ENCODE assay signal across 8 cellular contexts in the genomic region with DNA sequence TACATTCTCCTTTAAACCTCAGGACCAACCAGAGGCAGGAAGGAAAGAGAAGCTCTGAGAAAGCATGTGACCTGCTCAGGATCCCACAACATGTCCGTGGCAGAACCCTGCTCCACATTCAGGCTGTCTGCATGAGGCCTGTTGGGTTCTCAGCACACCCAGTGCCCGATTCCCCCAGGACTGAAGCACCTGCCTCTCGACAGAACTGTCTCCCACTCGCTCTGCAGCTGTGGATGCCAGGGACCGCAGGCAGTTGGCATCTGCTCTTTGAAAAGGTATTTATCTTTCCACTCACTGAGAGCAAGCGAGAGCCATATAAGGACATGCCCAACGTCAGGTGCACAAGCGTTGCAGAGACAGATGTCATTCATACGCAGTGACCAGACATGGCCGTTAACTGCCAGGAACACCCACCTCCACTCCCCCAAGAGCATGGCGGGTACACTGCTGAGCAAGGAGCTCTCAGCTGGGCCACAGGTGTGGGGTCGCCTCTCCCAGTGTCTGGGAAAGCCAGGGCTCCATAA. TPM values are rescaled to one million over a fixed set of nuclear protein-coding genes. Genes with fewer than 3 reads are reported as not detected.
A peak's percentile ranks its signal among the peaks of the same experiment; 100 is the strongest.
DNase-seq lines count a peak whose midpoint lies in the region; ATAC-seq and TF ChIP-seq lines count a peak whose summit lies in the region.

No MANE protein-coding gene starts in this region.

- peaks cover 0 to 28% (median 15%) of the 10 kb centered on the region in 12 donors for H3K4me1 ChIP-seq in heart left ventricle
- H3K4me1 ChIP-seq in thymus (ENCODE audit: control insufficient read depth, insufficient read depth, low read length) = peaks cover 62% of the 10 kb centered on the region

- H3K27ac ChIP-seq in heart left ventricle (peak overlapping the region in 11 of 12 donors; percentile 36 to 84 (median 69)), thymus (ENCODE audit: low read depth) (peak overlapping the region; percentile 100)

- intact Hi-C loops in activated B cell treated with CpG ODN at 0.5 μM for 24 hours (cut with micrococcal nuclease) (loop anchor here (1.0 kb wide), 1 partner anchor 17 kb away; no protein-coding TSS in a partner anchor), heart left ventricle (cut with DNase I) (no loop called here)

- peaks cover 50% of the 10 kb centered on the region for H3K4me1 Mint-ChIP-seq in activated B cell treated with CpG ODN at 0.5 μM for 24 hours

- WGBS in heart left ventricle, 4 donors = 45 to 62% (median 61%) methylated on average over 10 to 12 of the region's 12 CpGs
- WGBS in thymus = 4% methylated on average over 12 of the region's 12 CpGs

- TF ChIP-seq POLR2A in heart left ventricle (IDR thresholded peaks at IDR 0.05) = no peak

- H3K9me3 ChIP-seq in heart left ventricle (no peaks in the 10 kb centered on the region), thymus (ENCODE audit: control insufficient read depth) (no peaks in the 10 kb centered on the region)

- peak; percentile 66 for DNase-seq in activated CD8-positive, alpha-beta memory T cell treated with anti-CD3 and anti-CD28 coated beads, Interleukin-2, amount 50 U/mL, for 48 hours
- no peak for DNase-seq in activated CD8-positive, alpha-beta memory T cell treated with anti-CD3 and anti-CD28 coated beads, Interleukin-2, amount 50 U/mL, for 4 hours
- DNase-seq in activated B cell treated with CpG ODN at 0.5 μM for 24 hours = no peak
- DNase-seq in heart left ventricle = peak in 2 of 5 donors; percentile 53 to 79
- no peak for DNase-seq in NCI-H82 (lab: John Stamatoyannopoulos, UW)
- no peak for DNase-seq in AML-193 (lab: John Stamatoyannopoulos, UW)

- peak overlapping the region; percentile 68 for H3K27ac Mint-ChIP-seq in activated B cell treated with CpG ODN at 0.5 μM for 24 hours

- no peaks in the 10 kb centered on the region for H3K27me3 Mint-ChIP-seq in activated B cell treated with CpG ODN at 0.5 μM for 24 hours

- H3K4me3 ChIP-seq in heart left ventricle (no peak overlapping the region), thymus (ENCODE audit: low read length) (peak overlapping the region; percentile 40)

- TF ChIP-seq CTCF in activated B cell treated with CpG ODN at 0.5 μM for 24 hours (IDR thresholded peaks at IDR 0.05) = no peak
- no peak for TF ChIP-seq CTCF in heart left ventricle (IDR thresholded peaks at IDR 0.05)

- POLR2A ChIA-PET in activated B cell treated with CpG ODN at 0.5 μM for 24 hours (lab: Charles Lee) = interaction anchor here (1.0 to 1.6 kb wide), 2 partner anchors 11 to 12 kb away, joined by 3 to 16 read pairs; no protein-coding TSS in a partner anchor

- H3K36me3 ChIP-seq in heart left ventricle = no peaks in the 10 kb centered on the region
- H3K36me3 ChIP-seq in thymus (ENCODE audit: control insufficient read depth, insufficient read depth) = peaks cover 5% of the 10 kb centered on the region

- H3K4me3 Mint-ChIP-seq in activated B cell treated with CpG ODN at 0.5 μM for 24 hours = peak overlapping the region; percentile 11

- ATAC-seq in activated B cell treated with CpG ODN at 0.5 μM for 24 hours (ENCODE audit: low read depth) (peak; percentile 84), heart left ventricle (peak; percentile 53 to 86 (median 82)), GM21381 (IDR thresholded peaks at IDR 0.05; ENCODE audit: unreplicated experiment) (no peak)

- H3K27me3 ChIP-seq in heart left ventricle (no peaks in the 10 kb centered on the region), thymus (ENCODE audit: control insufficient read depth, insufficient read depth) (no peaks in the 10 kb centered on the region)

- CTCF ChIA-PET in activated B cell treated with CpG ODN at 0.5 μM for 24 hours (lab: Charles Lee) = no interaction called here

- H3K9me3 Mint-ChIP-seq in activated B cell treated with CpG ODN at 0.5 μM for 24 hours = no peaks in the 10 kb centered on the region

- H3K36me3 Mint-ChIP-seq in activated B cell treated with CpG ODN at 0.5 μM for 24 hours (ENCODE audit: low read depth) = peaks cover 1% of the 10 kb centered on the region

RNA-seq across cellular contexts. Expression of gene PITPNM2, which starts 18.9 kb away (rescaled TPM):
- total RNA-seq in activated B cell treated with CpG ODN at 0.5 μM for 24 hours (12.9 and 13.7 TPM in 2 replicates), heart left ventricle (10 to 100 TPM; 13.2 to 28.5 (median 20.7) TPM)
- polyA plus RNA-seq in heart left ventricle (10 to 100 TPM; 12.0 to 13.0 TPM), thymus (56.8 TPM)
